Comparison of ENCODE assay signal across 4 cellular contexts in the genomic region with DNA sequence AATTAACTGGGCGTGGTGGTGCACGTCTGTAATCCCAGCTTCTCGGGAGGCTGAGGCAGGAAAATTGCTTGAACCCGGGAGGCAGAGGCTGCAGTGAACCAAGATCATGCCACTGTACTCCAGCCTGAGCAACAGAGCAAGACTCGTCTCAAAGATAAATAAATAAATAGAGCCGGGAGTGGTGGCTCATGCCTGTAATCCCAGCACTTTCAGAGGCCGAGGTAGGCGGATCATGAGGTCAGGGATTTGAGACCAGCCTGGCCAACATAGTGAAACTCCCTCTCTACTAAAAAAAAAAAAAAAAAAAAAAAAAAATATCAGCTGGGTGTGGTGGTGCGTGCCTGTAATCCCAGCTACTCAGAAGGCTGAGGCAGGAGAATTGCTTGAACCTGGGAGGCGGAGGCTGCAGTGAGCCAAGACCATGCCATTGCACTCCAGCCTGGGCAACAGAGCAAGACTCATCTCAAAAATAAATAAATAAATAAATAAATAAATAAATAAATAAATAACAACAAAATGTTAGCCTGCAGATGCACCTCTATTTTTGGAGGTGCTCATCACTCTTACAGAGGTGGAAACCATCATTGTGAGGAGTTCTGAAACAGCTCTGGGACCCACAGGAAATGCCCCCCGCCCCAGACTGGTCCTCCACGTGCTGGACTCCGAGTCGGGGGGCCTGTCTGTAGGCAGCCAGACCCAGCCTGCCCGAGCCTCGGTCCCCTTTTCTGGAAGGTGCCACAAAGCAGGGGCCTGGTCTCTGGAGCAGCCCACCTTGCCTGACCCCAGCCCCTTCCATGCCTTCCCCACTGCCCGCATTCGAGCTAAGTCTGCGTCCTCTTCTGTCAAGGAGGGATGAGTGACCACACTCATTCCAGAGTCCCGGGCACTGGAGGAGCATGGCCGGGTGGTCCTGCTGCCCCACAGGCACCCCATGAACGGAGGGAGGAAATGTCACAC. TPM values are rescaled to one million over a fixed set of nuclear protein-coding genes. Genes with fewer than 3 reads are reported as not detected.
"Had no signal": no experiment of that assay in that cellular context is flagged by ENCODE, and none has a peak within 500 bp of the region (broad histone marks: within the 10 kb centered on the region; RNA-seq: fewer than 3 reads in every experiment).

No MANE protein-coding gene starts in this region.

RNA-seq across cellular contexts. Expression of a gene that starts 18.2 kb away (rescaled TPM):
- total RNA-seq: activated CD8-positive, alpha-beta T cell treated with anti-CD3 and anti-CD28 coated beads for 36 hours; activated naive CD8-positive, alpha-beta T cell treated with anti-CD3 and anti-CD28 coated beads, Interleukin-2, amount 10 ng/mL, durations not matched to agents 7 days and 5 days; activated T-helper 2 cell treated with anti-CD3 and anti-CD28 coated beads, Interferon-gamma antibody, Interleukin-2, Interleukin-4, amounts not matched to agents 10 μg/mL and 5 μg/mL and 100 μg/mL, durations not matched to agents 14 hours and 24 hours and 36 hours; T-helper 1 cell treated with Interleukin-12 subunit alpha and Interleukin-12 subunit beta and Interleukin-4 antibody, amounts not matched to agents 30 ng/mL and 1 ng/mL, for 36 hours had no signal
